ENCODE assay signal across 1 cellular context in genomic region chr3:126419151-126419703, GRCh38.
TF ChIP-seq lines count a peak whose summit lies in the region.

No MANE protein-coding gene starts in this region.

TF ChIP-seq in H1, 55 proteins besides CTCF, POLR2A, EP300 and RAD21:
- TF ChIP-seq RFX5 (IDR thresholded peaks at IDR 0.05; ENCODE audit: borderline replicate concordance, low read depth, low read length) (no peak), ASH2L (IDR thresholded peaks at IDR 0.05; ENCODE audit: low read length) (no peak)
